In the genomic region with DNA sequence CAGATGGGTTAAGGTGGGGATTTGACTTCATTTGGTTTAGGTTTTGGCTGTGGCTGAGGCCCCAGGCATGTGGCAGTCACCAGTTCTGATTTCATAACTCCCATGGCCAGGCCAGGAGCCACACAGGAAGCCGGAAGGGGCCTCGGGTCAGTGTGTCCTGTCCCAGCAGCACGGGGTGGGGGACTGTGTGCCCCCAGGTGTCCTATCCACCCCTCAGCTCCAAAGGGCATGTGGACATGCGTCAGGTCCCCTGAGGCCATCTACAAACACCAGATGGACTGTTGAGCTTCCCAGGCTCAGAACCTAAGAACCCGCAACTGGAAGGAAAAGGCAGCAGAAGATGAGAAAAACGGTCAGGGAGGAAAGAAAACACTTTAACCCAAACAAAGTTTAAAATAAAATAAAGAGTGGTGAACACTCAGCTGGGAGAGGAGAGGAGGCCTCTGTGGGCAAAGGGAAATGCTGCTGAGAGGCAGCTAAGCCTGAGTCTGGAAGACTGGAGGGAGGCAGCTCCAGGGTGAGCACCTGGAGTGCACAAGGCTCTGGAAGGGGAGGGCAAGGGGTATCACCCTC, we compare ENCODE assay signal across 9 cellular contexts.
DNase-seq lines count a peak whose midpoint lies in the region; ATAC-seq, FAIRE-seq and TF ChIP-seq lines count a peak whose summit lies in the region.
"Had no signal": no experiment of that assay in that cellular context is flagged by ENCODE, and none has a peak within 500 bp of the region (broad histone marks: within the 10 kb centered on the region; RNA-seq: fewer than 3 reads in every experiment).

No MANE protein-coding gene starts in this region.

- H3K36me3 ChIP-seq in ACC112 (ENCODE audit: insufficient read depth, low read length), result no peaks in the 10 kb centered on the region
- no peaks in the 10 kb centered on the region for H3K36me3 ChIP-seq in MM.1S (replicated peaks; ENCODE audit: insufficient read depth, low read length)

- no peak for DNase-seq in MM.1S
- no peak for DNase-seq in effector memory CD8-positive, alpha-beta T cell
- no peak for DNase-seq in natural killer cell treated with Interleukin-12 subunit alpha and Interleukin-12 subunit beta and Interleukin-15 and Interleukin-18, amount 100 ng/mL, for 72 hours (ENCODE audit: low spot score)
- DNase-seq in NCI-H510A treated with DMSO at 0.1 percent for 48 hours (lab: John Stamatoyannopoulos, UW), result no peak
- no peak for DNase-seq in D721Med (ENCODE audit: insufficient read length, low spot score)

- H3K4me2 ChIP-seq in MM.1S (ENCODE audit: low read depth, low read length), result peak overlapping the region; percentile 85

- H3K4me3 ChIP-seq in ACC112 (ENCODE audit: low read depth, low read length), result no peak overlapping the region
- H3K4me3 ChIP-seq in MM.1S (ENCODE audit: low read length), result peak overlapping the region; percentile 63

- H2AFZ ChIP-seq in ACC112 (ENCODE audit: low read length, unreplicated experiment) (no peak overlapping the region), MM.1S (ENCODE audit: low read length) (no peak overlapping the region)

- H3K27me3 ChIP-seq in ACC112 (ENCODE audit: insufficient read depth, low read length), result no peaks in the 10 kb centered on the region
- H3K27me3 ChIP-seq in MM.1S (replicated peaks; ENCODE audit: insufficient read depth, low read length), result no peaks in the 10 kb centered on the region

- H3K27ac ChIP-seq in ACC112 (ENCODE audit: low read depth, low read length), result peak overlapping the region; percentile 73
- peak overlapping the region; percentile 92 for H3K27ac ChIP-seq in MM.1S (ENCODE audit: low read length)

- H3K9me3 ChIP-seq in MM.1S (replicated peaks; ENCODE audit: insufficient read depth, low read length), result no peaks in the 10 kb centered on the region

- H3K4me3 Mint-ChIP-seq in effector memory CD8-positive, alpha-beta T cell, result peak overlapping the region; percentile 45 to 70
- H3K4me3 Mint-ChIP-seq in natural killer cell treated with Interleukin-12 subunit alpha and Interleukin-12 subunit beta and Interleukin-15 and Interleukin-18, amount 100 ng/mL, for 72 hours, result peak overlapping the region; percentile 74

- H3K9ac ChIP-seq in MM.1S (ENCODE audit: low read length), result peak overlapping the region; percentile 92

- peak overlapping the region; percentile 85 to 92 for H3K27ac Mint-ChIP-seq in effector memory CD8-positive, alpha-beta T cell
- H3K27ac Mint-ChIP-seq in natural killer cell treated with Interleukin-12 subunit alpha and Interleukin-12 subunit beta and Interleukin-15 and Interleukin-18, amount 100 ng/mL, for 72 hours, result peak overlapping the region; percentile 84 to 94

- no peak for FAIRE-seq in D721Med (lab: Jason Lieb, UNC)

- no peaks in the 10 kb centered on the region for H3K9me3 Mint-ChIP-seq in effector memory CD8-positive, alpha-beta T cell
- no peaks in the 10 kb centered on the region for H3K9me3 Mint-ChIP-seq in natural killer cell treated with Interleukin-12 subunit alpha and Interleukin-12 subunit beta and Interleukin-15 and Interleukin-18, amount 100 ng/mL, for 72 hours
- H3K9me3 Mint-ChIP-seq: IgD-negative memory B cell had no signal

- no peaks in the 10 kb centered on the region for H3K79me2 ChIP-seq in ACC112 (ENCODE audit: control insufficient read depth, insufficient read depth, low read length, unreplicated experiment)
- peaks cover 10% of the 10 kb centered on the region for H3K79me2 ChIP-seq in MM.1S (ENCODE audit: low read length)

- no peak for ATAC-seq in effector memory CD8-positive, alpha-beta T cell (replicated peaks)
- ATAC-seq in natural killer cell treated with Interleukin-12 subunit alpha and Interleukin-12 subunit beta and Interleukin-15 and Interleukin-18, amount 100 ng/mL, for 72 hours, result no peak
- ATAC-seq in GM21360 (IDR thresholded peaks at IDR 0.05; ENCODE audit: unreplicated experiment), result no peak
- ATAC-seq in HG03039 (IDR thresholded peaks at IDR 0.05; ENCODE audit: unreplicated experiment), result no peak

- TF ChIP-seq CTCF in MM.1S (IDR thresholded peaks at IDR 0.05; ENCODE audit: low read length), result no peak
- TF ChIP-seq CTCF in D721Med (IDR thresholded peaks at IDR 0.05; ENCODE audit: insufficient read depth, missing control alignments), result no peak

- H4K20me1 ChIP-seq in MM.1S (ENCODE audit: insufficient read depth, low read length), result no peaks in the 10 kb centered on the region

- H3K36me3 Mint-ChIP-seq in effector memory CD8-positive, alpha-beta T cell (ENCODE audit: insufficient read depth), result peaks cover 26% of the 10 kb centered on the region
- H3K36me3 Mint-ChIP-seq in natural killer cell treated with Interleukin-12 subunit alpha and Interleukin-12 subunit beta and Interleukin-15 and Interleukin-18, amount 100 ng/mL, for 72 hours, result peaks cover 8% of the 10 kb centered on the region
- H3K36me3 Mint-ChIP-seq: IgD-negative memory B cell had no signal

- no peaks in the 10 kb centered on the region for H3K9me2 ChIP-seq in MM.1S (replicated peaks; ENCODE audit: insufficient read depth, low read length)

- H3K4me1 ChIP-seq in ACC112 (ENCODE audit: control insufficient read depth, insufficient read depth, low read length, unreplicated experiment) (peaks cover 20% of the 10 kb centered on the region), MM.1S (ENCODE audit: low read length) (peaks cover 38% of the 10 kb centered on the region)

- H3K4me1 Mint-ChIP-seq in effector memory CD8-positive, alpha-beta T cell (ENCODE audit: low read depth in 2 of 2), result peaks cover 31% of the 10 kb centered on the region in 2 donors
- H3K4me1 Mint-ChIP-seq in natural killer cell treated with Interleukin-12 subunit alpha and Interleukin-12 subunit beta and Interleukin-15 and Interleukin-18, amount 100 ng/mL, for 72 hours (ENCODE audit: low read depth in 2 of 2), result peaks cover 45 to 53% of the 10 kb centered on the region in 2 donors

- H3F3A ChIP-seq in MM.1S (ENCODE audit: insufficient read depth, low read length), result peaks cover 31% of the 10 kb centered on the region

- no peaks in the 10 kb centered on the region for H3K27me3 Mint-ChIP-seq in effector memory CD8-positive, alpha-beta T cell
- H3K27me3 Mint-ChIP-seq in natural killer cell treated with Interleukin-12 subunit alpha and Interleukin-12 subunit beta and Interleukin-15 and Interleukin-18, amount 100 ng/mL, for 72 hours, result peaks cover 0 to 2% of the 10 kb centered on the region in 2 donors
- H3K27me3 Mint-ChIP-seq: IgD-negative memory B cell had no signal
